Comparison of ENCODE assay signal across 1 cellular context in genomic region chr12:60475825-60476224, GRCh38.
A peak's percentile ranks its signal among the peaks of the same experiment; 100 is the strongest.
TF ChIP-seq lines count a peak whose summit lies in the region.

No MANE protein-coding gene starts in this region.

TF ChIP-seq in GM23338, 12 proteins besides CTCF, POLR2A, EP300 and RAD21 (continued from another document):
- TF ChIP-seq ZNF462 (CRISPR knock-in tag; IDR thresholded peaks at IDR 0.05) (peak; percentile 34), CREB1 (CRISPR knock-in tag; IDR thresholded peaks at IDR 0.05; ENCODE audit: low read depth) (no peak), JUNB (IDR thresholded peaks at IDR 0.05; ENCODE audit: unreplicated experiment) (no peak)
TF ChIP-seq in GM23338: peak in this region for 1.
